ENCODE assay signal across 10 cellular contexts in the genomic region with DNA sequence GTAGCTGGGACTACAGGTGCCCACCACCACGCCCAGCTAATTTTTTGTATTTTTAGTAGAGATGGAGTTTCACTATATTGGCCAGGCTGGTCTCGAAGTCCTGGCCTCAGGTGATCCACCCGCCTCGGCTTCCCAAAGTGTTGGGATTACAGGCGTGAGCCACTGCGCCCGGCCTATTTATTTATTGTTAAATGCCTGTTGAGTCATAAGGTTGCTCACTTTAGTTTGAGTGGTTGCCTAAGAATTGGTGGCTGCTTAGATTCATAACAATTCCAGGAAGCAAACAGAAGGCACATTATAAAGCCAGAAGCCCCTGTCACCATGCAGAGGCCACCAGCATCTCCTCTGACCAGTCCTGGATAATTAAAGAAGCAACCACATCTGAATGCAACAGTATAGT. TPM values are rescaled to one million over a fixed set of nuclear protein-coding genes. Genes with fewer than 3 reads are reported as not detected.
DNase-seq lines count a peak whose midpoint lies in the region; ATAC-seq and TF ChIP-seq lines count a peak whose summit lies in the region.
"Not testable (repeated sequence)": the region's sequence is repeated elsewhere in the genome, so short reads cannot be mapped to it uniquely, and the experiment has no call there.
"Had no signal": no experiment of that assay in that cellular context is flagged by ENCODE, and none has a peak within 500 bp of the region (broad histone marks: within the 10 kb centered on the region; RNA-seq: fewer than 3 reads in every experiment).

No MANE protein-coding gene starts in this region.

- H3K23ac ChIP-seq in mesenchymal stem cell (ENCODE audit: low read length in 2 of 2) = not testable (repeated sequence)

- H3K4me3 Mint-ChIP-seq in activated T-cell treated with anti-CD3 and anti-CD28 coated beads, Interleukin-2, amount 50 U/mL, for 24 hours = not testable (repeated sequence)

- intact Hi-C loops in Panc1 (cut with micrococcal nuclease; ENCODE audit: unreplicated experiment) = not testable (repeated sequence)

- not testable (repeated sequence) for H3K4ac ChIP-seq in mesenchymal stem cell (ENCODE audit: low read depth in 1 of 2, low read length in 2 of 2)

- WGBS in mesenchymal stem cell = 53% methylated on average over 7 of the region's 7 CpGs

- not testable (repeated sequence) for H2BK15ac ChIP-seq in mesenchymal stem cell (ENCODE audit: low read depth, poor library complexity, severe bottlenecking)

- H3K79me2 ChIP-seq in fibroblast of lung (ENCODE audit: control insufficient read depth, insufficient read depth, low read length) = not testable (repeated sequence)

- peak; percentile 8 for DNase-seq in DMS53 (lab: John Stamatoyannopoulos, UW)
- peak; percentile 29 for DNase-seq in HT1080 (ENCODE audit: low read depth)
- DNase-seq in Panc1 (ENCODE audit: low read depth, low spot score) = peak; percentile 12
- DNase-seq in activated T-cell treated with anti-CD3 and anti-CD28 coated beads, Interleukin-2, amount 50 U/mL, for 24 hours = not testable (repeated sequence)
- DNase-seq in astrocyte of the hippocampus (ENCODE audit: low read depth, low spot score) = peak; percentile 55
- peak; percentile 33 to 50 for DNase-seq in fibroblast of lung (ENCODE audit: low read depth in 2 of 2)
- peak; percentile 69 for DNase-seq in mesenchymal stem cell

- H2BK5ac ChIP-seq in mesenchymal stem cell (ENCODE audit: low read depth, low read length, poor library complexity, severe bottlenecking) = not testable (repeated sequence)

- not testable (repeated sequence) for H3K14ac ChIP-seq in mesenchymal stem cell (ENCODE audit: low read length in 2 of 2)

- not testable (repeated sequence) for BruUV-seq in Panc1 (replicated peaks; lab: Mats Ljungman, UMichigan)

- not testable (repeated sequence) for H3K4me2 ChIP-seq in fibroblast of lung (ENCODE audit: extremely low read depth, insufficient read depth, low read length); mesenchymal stem cell (ENCODE audit: low read length, poor library complexity, severe bottlenecking)

- POLR2A ChIA-PET in Panc1 (lab: Charles Lee) = not testable (repeated sequence)

- ATAC-seq in Panc1 = peak; percentile 74

- H2AK5ac ChIP-seq in mesenchymal stem cell (ENCODE audit: low read length, severe bottlenecking) = not testable (repeated sequence)

- not testable (repeated sequence) for H3K36me3 ChIP-seq in Panc1 (ENCODE audit: control insufficient read depth, insufficient read depth, low read length); fibroblast of lung (ENCODE audit: control insufficient read depth, insufficient read depth, low read length)
- peaks cover 0 to 33% of the 10 kb centered on the region in 2 experiments for H3K36me3 ChIP-seq in mesenchymal stem cell (ENCODE audit: control insufficient read depth in 1 of 2, insufficient read depth in 2 of 2, low read depth in 1 of 2, low read length in 2 of 2)

- peak overlapping the region; percentile 76 for H3K27ac Mint-ChIP-seq in activated T-cell treated with anti-CD3 and anti-CD28 coated beads, Interleukin-2, amount 50 U/mL, for 24 hours

- H3K4me1 ChIP-seq in Panc1 (ENCODE audit: control insufficient read depth, insufficient read depth, low read length); fibroblast of lung (ENCODE audit: control insufficient read depth, extremely low read depth, insufficient read depth, low read length); mesenchymal stem cell (ENCODE audit: control insufficient read depth, insufficient read depth, low read depth, low read length): not testable (repeated sequence)

- H3K9me3 ChIP-seq in Panc1 (ENCODE audit: control insufficient read depth, insufficient read depth, low read depth, low read length); fibroblast of lung (ENCODE audit: control insufficient read depth, insufficient read depth, low read depth, low read length); mesenchymal stem cell (ENCODE audit: control insufficient read depth, low read length): not testable (repeated sequence)

- H2AFZ ChIP-seq in fibroblast of lung (ENCODE audit: low read length); mesenchymal stem cell (ENCODE audit: low read depth, low read length): not testable (repeated sequence)

- not testable (repeated sequence) for H3K27me3 ChIP-seq in Panc1 (ENCODE audit: control insufficient read depth, insufficient read depth, low read length); fibroblast of lung (ENCODE audit: control insufficient read depth, insufficient read depth, low read length); mesenchymal stem cell (ENCODE audit: control insufficient read depth in 1 of 2, insufficient read depth in 1 of 2, low read length in 2 of 2)

- not testable (repeated sequence) for H4K91ac ChIP-seq in mesenchymal stem cell (ENCODE audit: low read length)

- peaks cover 15% of the 10 kb centered on the region for H3K4me1 Mint-ChIP-seq in activated T-cell treated with anti-CD3 and anti-CD28 coated beads, Interleukin-2, amount 50 U/mL, for 24 hours (ENCODE audit: low read depth)

- not testable (repeated sequence) for H3K4me3 ChIP-seq in Panc1 (ENCODE audit: low read depth in 2 of 2, low read length in 2 of 2); fibroblast of lung (replicated peaks in 1 of 4; ENCODE audit: control extremely low read depth in 1 of 4, insufficient read depth in 1 of 4, low read depth in 3 of 4, low read length in 4 of 4); mesenchymal stem cell (ENCODE audit: insufficient read depth in 1 of 2, low read depth in 1 of 2, low read length in 2 of 2)

- in situ Hi-C loops in Panc1 (cut with HindIII; ENCODE audit: low pct_unique_long_range_greater_than_20kb, low sequenced_read_pairs) = not testable (repeated sequence)

- not testable (repeated sequence) for H2BK120ac ChIP-seq in mesenchymal stem cell (ENCODE audit: low read depth, low read length)

- H3K18ac ChIP-seq in mesenchymal stem cell (ENCODE audit: low read depth in 1 of 2, low read length in 2 of 2) = not testable (repeated sequence)

- not testable (repeated sequence) for H2BK12ac ChIP-seq in mesenchymal stem cell (ENCODE audit: low read length in 2 of 2)

- CTCF ChIA-PET in Panc1 (lab: Charles Lee) = not testable (repeated sequence)

- peaks cover 72% of the 10 kb centered on the region for H3K36me3 Mint-ChIP-seq in activated T-cell treated with anti-CD3 and anti-CD28 coated beads, Interleukin-2, amount 50 U/mL, for 24 hours (ENCODE audit: low read depth)

- not testable (repeated sequence) for H4K8ac ChIP-seq in mesenchymal stem cell (ENCODE audit: low read length)

- H3K27me3 Mint-ChIP-seq in activated T-cell treated with anti-CD3 and anti-CD28 coated beads, Interleukin-2, amount 50 U/mL, for 24 hours = not testable (repeated sequence)

- not testable (repeated sequence) for H3K9ac ChIP-seq in fibroblast of lung (ENCODE audit: insufficient read depth, low read length); mesenchymal stem cell (ENCODE audit: low read length)

- H4K20me1 ChIP-seq in fibroblast of lung (ENCODE audit: control insufficient read depth, extremely low read depth, insufficient read depth, low read length) = not testable (repeated sequence)

- TF ChIP-seq CTCF in Panc1 (IDR thresholded peaks at IDR 0.05); fibroblast of lung (conservative IDR thresholded peaks at IDR 0.05 in 1 of 2, IDR thresholded peaks at IDR 0.05 in 1 of 2; ENCODE audit: low read depth in 1 of 2, low read length in 2 of 2): not testable (repeated sequence)

- H3K79me1 ChIP-seq in mesenchymal stem cell (replicated peaks; ENCODE audit: low read length, poor library complexity, severe bottlenecking) = not testable (repeated sequence)

- H3K27ac ChIP-seq in Panc1 (ENCODE audit: low read length); fibroblast of lung (ENCODE audit: insufficient read depth, low read length); mesenchymal stem cell (ENCODE audit: low read length, poor library complexity, severe bottlenecking): not testable (repeated sequence)

- not testable (repeated sequence) for H3K9me3 Mint-ChIP-seq in activated T-cell treated with anti-CD3 and anti-CD28 coated beads, Interleukin-2, amount 50 U/mL, for 24 hours

RNA-seq across cellular contexts. Expression of gene ARMH2, which starts 23.9 kb away (rescaled TPM):
- total RNA-seq in HT1080 (2014; rRNA removed; shearing (Covaris generic)) = not detected in 2 replicates
- not detected in 2 replicates for polyA plus RNA-seq in HT1080 (2015; cell fraction: cytosol; rRNA removed)
- not detected in 2 replicates for polyA plus RNA-seq in HT1080 (2015; cell fraction: nucleus; rRNA removed)
- total RNA-seq in Panc1 (2021; ENCODE audit: unreplicated experiment) (not detected), fibroblast of lung (not detected in 2 replicates)
- not detected for polyA plus RNA-seq in Panc1 (2012; ENCODE audit: insufficient read length)
- polyA plus RNA-seq in fibroblast of lung = not detected in 2 replicates
- not detected in 2 replicates for polyA plus RNA-seq in fibroblast of lung (2012)
- polyA minus RNA-seq in fibroblast of lung (ENCODE audit: low replicate concordance) = not detected in 2 replicates
- not detected for polyA plus RNA-seq in mesenchymal stem cell (2013, experiment 1 of 2)
- polyA plus RNA-seq in mesenchymal stem cell (2013, experiment 2 of 2) = not detected
- total RNA-seq: G401, H7, SJCRH30 had no signal

RNA-seq across cellular contexts. Expression of gene GMNN, which starts 47.9 kb away (rescaled TPM):
- total RNA-seq in HT1080 (2014; rRNA removed; shearing (Covaris generic)) = 78.2 and 78.9 TPM in 2 replicates
- polyA plus RNA-seq in HT1080 (2015; cell fraction: cytosol; rRNA removed) = 45.1 and 47.0 TPM in 2 replicates
- polyA plus RNA-seq in HT1080 (2015; cell fraction: nucleus; rRNA removed) = 43.5 and 46.5 TPM in 2 replicates
- total RNA-seq in Panc1 (2021; ENCODE audit: unreplicated experiment) = 53.1 TPM
- 24.1 TPM for polyA plus RNA-seq in Panc1 (2012; ENCODE audit: insufficient read length)
- 12.9 and 13.6 TPM in 2 replicates for total RNA-seq in fibroblast of lung
- 18.9 and 35.5 TPM in 2 replicates for polyA plus RNA-seq in fibroblast of lung
- polyA plus RNA-seq in fibroblast of lung (2012) = 16.4 and 30.3 TPM in 2 replicates
- 2.5 and 11.1 TPM in 2 replicates for polyA minus RNA-seq in fibroblast of lung (ENCODE audit: low replicate concordance)
- 29.6 TPM for polyA plus RNA-seq in mesenchymal stem cell (2013, experiment 1 of 2)
- polyA plus RNA-seq in mesenchymal stem cell (2013, experiment 2 of 2) = 31.0 TPM
